In the genomic region with DNA sequence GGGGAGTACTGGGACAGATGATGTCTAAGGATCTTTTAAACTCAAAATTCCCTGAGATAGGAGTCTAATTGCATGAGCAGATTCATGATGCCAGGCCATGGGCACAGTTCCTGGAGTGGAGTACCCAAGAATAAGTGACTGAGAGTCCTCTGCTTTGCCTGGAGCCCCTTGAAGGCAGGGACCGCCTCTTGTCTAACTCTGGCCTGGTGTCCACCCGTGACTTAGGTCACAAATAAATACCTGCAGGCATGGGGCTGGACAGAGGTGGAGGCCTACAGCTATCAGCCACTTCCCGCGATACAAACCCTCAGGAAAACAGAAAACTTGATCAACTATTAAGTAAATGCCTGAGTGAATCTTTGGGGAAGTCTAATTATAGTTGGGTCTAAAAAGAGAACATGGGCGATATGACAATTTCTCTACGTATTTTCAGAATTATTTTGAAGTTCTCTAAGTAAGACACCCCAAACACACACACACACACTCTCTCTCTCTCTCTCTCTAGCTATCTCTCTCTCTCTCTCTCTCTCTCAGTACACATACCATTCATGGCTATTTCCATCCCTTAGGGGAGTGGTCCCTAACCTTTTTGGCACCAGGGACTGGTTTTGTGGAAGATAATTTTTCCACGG, we compare ENCODE assay signal across 17 cellular contexts. TPM values are rescaled to one million over a fixed set of nuclear protein-coding genes. Genes with fewer than 3 reads are reported as not detected.
DNase-seq lines count a peak whose midpoint lies in the region; ATAC-seq, FAIRE-seq and TF ChIP-seq lines count a peak whose summit lies in the region.
"Had no signal": no experiment of that assay in that cellular context is flagged by ENCODE, and none has a peak within 500 bp of the region (broad histone marks: within the 10 kb centered on the region; RNA-seq: fewer than 3 reads in every experiment).

No MANE protein-coding gene starts in this region.

- H3K4me2 ChIP-seq in BLaER1 treated with 17β-estradiol and CSF1 and Interleukin-3, amounts not matched to agents 10 nM and 100 nM, result peak overlapping the region; percentile 82 to 100 (median 93)

- H3K4me1 Mint-ChIP-seq in activated T-helper 2 cell treated with anti-CD3 and anti-CD28 coated beads, Interferon-gamma antibody, Interleukin-2, Interleukin-4, amounts not matched to agents 10 μg/mL and 5 μg/mL and 100 μg/mL, durations not matched to agents 14 hours and 24 hours and 36 hours (ENCODE audit: low read depth), result peaks cover 61% of the 10 kb centered on the region
- peaks cover 57 to 83% (median 79%) of the 10 kb centered on the region in 3 donors for H3K4me1 Mint-ChIP-seq in naive B cell

- peaks cover 3% of the 10 kb centered on the region for H3K9me3 Mint-ChIP-seq in activated T-helper 2 cell treated with anti-CD3 and anti-CD28 coated beads, Interferon-gamma antibody, Interleukin-2, Interleukin-4, amounts not matched to agents 10 μg/mL and 5 μg/mL and 100 μg/mL, durations not matched to agents 14 hours and 24 hours and 36 hours
- H3K9me3 Mint-ChIP-seq in naive B cell, result peaks cover 0 to 3% (median 0%) of the 10 kb centered on the region in 7 donors

- H3K27me3 Mint-ChIP-seq in activated T-helper 2 cell treated with anti-CD3 and anti-CD28 coated beads, Interferon-gamma antibody, Interleukin-2, Interleukin-4, amounts not matched to agents 10 μg/mL and 5 μg/mL and 100 μg/mL, durations not matched to agents 14 hours and 24 hours and 36 hours (ENCODE audit: low read depth), result no peaks in the 10 kb centered on the region
- no peaks in the 10 kb centered on the region for H3K27me3 Mint-ChIP-seq in naive B cell

- ATAC-seq in naive B cell (ENCODE audit: low read depth in 2 of 2) (peak; percentile 29 to 32), HG03280 (IDR thresholded peaks at IDR 0.05; ENCODE audit: unreplicated experiment) (no peak), HG02678 (IDR thresholded peaks at IDR 0.05; ENCODE audit: unreplicated experiment) (no peak)
- ATAC-seq: heart right ventricle, K562 had no signal

- peaks cover 78% of the 10 kb centered on the region for H3K36me3 Mint-ChIP-seq in activated T-helper 2 cell treated with anti-CD3 and anti-CD28 coated beads, Interferon-gamma antibody, Interleukin-2, Interleukin-4, amounts not matched to agents 10 μg/mL and 5 μg/mL and 100 μg/mL, durations not matched to agents 14 hours and 24 hours and 36 hours (ENCODE audit: low read depth)
- H3K36me3 Mint-ChIP-seq in naive B cell, result no peaks in the 10 kb centered on the region

- intact Hi-C loops in activated T-helper 2 cell treated with anti-CD3 and anti-CD28 coated beads, Interferon-gamma antibody, Interleukin-2, Interleukin-4, amounts not matched to agents 10 μg/mL and 5 μg/mL and 100 μg/mL, durations not matched to agents 14 hours and 24 hours and 36 hours (cut with micrococcal nuclease), result loop anchor here (5.0 to 10.0 kb wide), 4 partner anchors 153 to 635 kb away; partner anchors contain the start of genes ATF2 and SP3

- FAIRE-seq in GM12892 (lab: Jason Lieb, UNC), result peak; percentile 14
- FAIRE-seq: K562 had no signal

- no peaks in the 10 kb centered on the region for H3K27me3 ChIP-seq in BLaER1 treated with 17β-estradiol and CSF1 and Interleukin-3, amounts not matched to agents 10 nM and 100 nM
- H3K27me3 ChIP-seq: heart right ventricle, uterus had no signal

- H3K27ac ChIP-seq in BLaER1 treated with 17β-estradiol and CSF1 and Interleukin-3, amounts not matched to agents 10 nM and 100 nM, result peak overlapping the region; percentile 62 to 100 (median 97)
- H3K27ac ChIP-seq: C4-2B, prostate gland, uterus, VCaP had no signal

- DNase-seq in GM12892 (ENCODE audit: insufficient read length) (no peak), naive B cell (peak; percentile 67), NCI-H146 treated with DMSO at 0.1 percent for 48 hours (lab: John Stamatoyannopoulos, UW; ENCODE audit: unreplicated experiment) (no peak)
- no peak for DNase-seq in activated T-helper 2 cell treated with anti-CD3 and anti-CD28 coated beads, Interferon-gamma antibody, Interleukin-2, Interleukin-4, amounts not matched to agents 10 μg/mL and 5 μg/mL and 100 μg/mL, durations not matched to agents 14 hours and 24 hours and 36 hours (ENCODE audit: low spot score)
- DNase-seq in effector CD8-positive, alpha-beta T cell (lab: John Stamatoyannopoulos, UW), result no peak
- DNase-seq: H9, heart right ventricle, NCI-H345, uterus had no signal

- peak overlapping the region; percentile 89 for H3K27ac Mint-ChIP-seq in activated T-helper 2 cell treated with anti-CD3 and anti-CD28 coated beads, Interferon-gamma antibody, Interleukin-2, Interleukin-4, amounts not matched to agents 10 μg/mL and 5 μg/mL and 100 μg/mL, durations not matched to agents 14 hours and 24 hours and 36 hours
- H3K27ac Mint-ChIP-seq in naive B cell, result peak overlapping the region; percentile 97 to 100 (median 98)
- H3K27ac Mint-ChIP-seq: H9 had no signal

- H3K4me3 Mint-ChIP-seq in activated T-helper 2 cell treated with anti-CD3 and anti-CD28 coated beads, Interferon-gamma antibody, Interleukin-2, Interleukin-4, amounts not matched to agents 10 μg/mL and 5 μg/mL and 100 μg/mL, durations not matched to agents 14 hours and 24 hours and 36 hours (ENCODE audit: low read depth), result peak overlapping the region; percentile 67
- H3K4me3 Mint-ChIP-seq in naive B cell, result peak overlapping the region; percentile 88 to 98 (median 96)
- H3K4me3 Mint-ChIP-seq: H9 had no signal

- H3K9me3 ChIP-seq in BLaER1 treated with 17β-estradiol and CSF1 and Interleukin-3, amounts not matched to agents 10 nM and 100 nM (replicated peaks in 1 of 11), result peaks cover 8 to 25% (median 19%) of the 10 kb centered on the region in 11 experiments; a peak in 21 of 22 replicates
- H3K9me3 ChIP-seq: heart right ventricle, prostate gland, uterus had no signal

- peak overlapping the region; percentile 17 to 50 (median 26); a peak in 17 of 20 replicates for H3K4me3 ChIP-seq in BLaER1 treated with 17β-estradiol and CSF1 and Interleukin-3, amounts not matched to agents 10 nM and 100 nM
- H3K4me3 ChIP-seq: heart right ventricle, K562, lung, prostate gland, uterus had no signal

- H3K4me1 ChIP-seq in BLaER1 treated with 17β-estradiol and CSF1 and Interleukin-3, amounts not matched to agents 10 nM and 100 nM, result peaks cover 30 to 57% (median 38%) of the 10 kb centered on the region in 10 experiments
- H3K4me1 ChIP-seq: prostate gland had no signal

- H3K36me3 ChIP-seq in BLaER1 treated with 17β-estradiol and CSF1 and Interleukin-3, amounts not matched to agents 10 nM and 100 nM, result peaks cover 0 to 18% (median 6%) of the 10 kb centered on the region in 11 experiments; a peak in 8 of 22 replicates
- H3K36me3 ChIP-seq: prostate gland, uterus had no signal

- no peak for TF ChIP-seq POLR2A in GM12892 (IDR thresholded peaks at IDR 0.05; ENCODE audit: low read depth, low read length)

- H4K20me1 ChIP-seq in BLaER1 treated with 17β-estradiol and CSF1 and Interleukin-3, amounts not matched to agents 10 nM and 100 nM, result peaks cover 0 to 4% (median 0%) of the 10 kb centered on the region in 11 experiments; a peak in 3 of 22 replicates

- peak overlapping the region in 8 of 11 experiments; percentile 6 to 77 (median 42); a peak in 13 of 22 replicates for H3K9ac ChIP-seq in BLaER1 treated with 17β-estradiol and CSF1 and Interleukin-3, amounts not matched to agents 10 nM and 100 nM

RNA-seq across cellular contexts. Expression of gene WIPF1, which starts 1.8 kb away (rescaled TPM):
- polyA plus RNA-seq in GM12892 (2012; ENCODE audit: missing spikeins), result 108 TPM
- total RNA-seq in activated T-helper 2 cell treated with anti-CD3 and anti-CD28 coated beads, Interferon-gamma antibody, Interleukin-2, Interleukin-4, amounts not matched to agents 10 μg/mL and 5 μg/mL and 100 μg/mL, durations not matched to agents 14 hours and 24 hours and 36 hours, result 281 and 287 TPM in 2 replicates
- polyA plus RNA-seq in naive B cell (ENCODE audit: low read depth in 6 of 6), result 100 to 1,000 TPM in 1 of 6 donors, 10 to 100 TPM in 5; 67.8 to 119 (median 95.5) TPM

Comparison
In these comparisons a context has a peak if more than half of its experiments do, and no peak if none do; other contexts are left out.
1. ATAC-seq: peak in naive B cell (2 of 2); none in HG03280 (single experiment) and HG02678 (single experiment).